8 cellular contexts compared by ENCODE assay signal in genomic region chr3:159804726-159805410, GRCh38. TPM values are rescaled to one million over a fixed set of nuclear protein-coding genes. Genes with fewer than 3 reads are reported as not detected.
DNase-seq lines count a peak whose midpoint lies in the region; ATAC-seq, FAIRE-seq and TF ChIP-seq lines count a peak whose summit lies in the region.

No MANE protein-coding gene starts in this region.

- no peaks in the 10 kb centered on the region for H3K9me3 ChIP-seq in A549
- no peaks in the 10 kb centered on the region for H3K9me3 ChIP-seq in HEK293 (ENCODE audit: control insufficient read depth, insufficient read depth, low read depth, low read length)
- no peaks in the 10 kb centered on the region for H3K9me3 ChIP-seq in HepG2 (ENCODE audit: low read length)

- no peaks in the 10 kb centered on the region for H3K27me3 ChIP-seq in HepG2 (ENCODE audit: control insufficient read depth in 1 of 2, insufficient read depth in 2 of 2, low read length in 2 of 2)

- 63% methylated on average over 5 of the region's 5 CpGs for WGBS in A549 (ENCODE audit: missing lambda C conversion rate)
- WGBS in HepG2 (ENCODE audit: low lambda C conversion rate), result 42% methylated on average over 5 of the region's 5 CpGs

- intact Hi-C loops in HepG2 (cut with micrococcal nuclease; ENCODE audit: unreplicated experiment), result loop anchor here (1.0 to 10.0 kb wide), 6 partner anchors 23 to 542 kb away; no protein-coding TSS in a partner anchor

- no peak overlapping the region for H3K4me2 ChIP-seq in A549
- H3K4me2 ChIP-seq in HepG2 (ENCODE audit: low read depth, low read length), result no peak overlapping the region

- DNase-seq in A549 (ENCODE audit: low read depth in 1 of 2, low spot score in 1 of 2) (peak; percentile 77 to 88), GM12865 (ENCODE audit: low read depth) (peak; percentile 76), M059J (ENCODE audit: low read depth) (peak; percentile 96), RKO (ENCODE audit: low spot score) (peak; percentile 83), choroid plexus epithelial cell (ENCODE audit: low read depth) (peak; percentile 97), HepG2 (ENCODE audit: low spot score) (peak; percentile 73), substantia nigra (lab: John Stamatoyannopoulos, UW) (peak in 42 of 49 donors; percentile 19 to 85 (median 62))

- H4K20me1 ChIP-seq in HepG2 (ENCODE audit: insufficient read depth, low read length), result no peaks in the 10 kb centered on the region

- no peak overlapping the region for H2AFZ ChIP-seq in HepG2 (ENCODE audit: low read length)

- H3K4me1 ChIP-seq in A549, result peaks cover 14% of the 10 kb centered on the region
- peaks cover 26% of the 10 kb centered on the region for H3K4me1 ChIP-seq in HEK293 (ENCODE audit: control insufficient read depth, insufficient read depth, low read length)
- peaks cover 7% of the 10 kb centered on the region; the same call in 1 of the 2 replicates for H3K4me1 ChIP-seq in HepG2 (ENCODE audit: insufficient read depth, low read length)

- no TSS peak for BruUV-seq in HepG2 (replicated peaks; lab: Mats Ljungman, UMichigan)

- H3K79me2 ChIP-seq in HepG2 (ENCODE audit: insufficient read depth, low read length), result no peaks in the 10 kb centered on the region

- FAIRE-seq in A549 (lab: Jason Lieb, UNC) (peak; percentile 70), HepG2 (lab: Jason Lieb, UNC) (peak; percentile 88)

- TF ChIP-seq CTCF in A549 (IDR thresholded peaks at IDR 0.05), result peak; percentile 96
- peak; percentile 92 for TF ChIP-seq CTCF in GM12865 (IDR thresholded peaks at IDR 0.05; ENCODE audit: insufficient read depth, low read depth, low read length, missing control alignments)
- peak; percentile 76 for TF ChIP-seq CTCF in HEK293 (tag by site-specific recombination; IDR thresholded peaks at IDR 0.05)
- TF ChIP-seq CTCF in choroid plexus epithelial cell (conservative IDR thresholded peaks at IDR 0.05; ENCODE audit: low read depth, low read length), result peak; percentile 99
- peak; percentile 94 for TF ChIP-seq CTCF in HepG2 (CRISPR knock-in tag; IDR thresholded peaks at IDR 0.05)

- TF ChIP-seq EP300 in A549 (IDR thresholded peaks at IDR 0.05) (no peak), HepG2 (IDR thresholded peaks at IDR 0.05; ENCODE audit: low read depth in 2 of 2, low read length in 2 of 2) (no peak), HepG2 (CRISPR knock-in tag; IDR thresholded peaks at IDR 0.05; ENCODE audit: borderline replicate concordance) (no peak)

- TF ChIP-seq POLR2A in A549 (IDR thresholded peaks at IDR 0.05; ENCODE audit: low read length) (no peak), HepG2 (IDR thresholded peaks at IDR 0.05; ENCODE audit: insufficient read depth in 1 of 2, low read depth in 2 of 2, low read length in 2 of 2) (no peak)

- CTCF ChIA-PET in A549 (lab: Yijun Ruan, JAX) (interaction anchor here (0.6 to 7.0 kb wide), 62 partner anchors 9 to 961 kb away, joined by 3 to 95 read pairs (median 5); partner anchors contain the start of gene IL12A), HEK293 (lab: Yijun Ruan, JAX) (interaction anchor here (0.6 to 3.0 kb wide), 39 partner anchors 10 to 541 kb away, joined by 3 to 12 read pairs (median 4); no protein-coding TSS in a partner anchor), HepG2 (lab: Yijun Ruan, JAX; ENCODE audit: low intra/inter-chr PET ratio, low total read pairs) (interaction anchor here (0.8 to 2.4 kb wide), 5 partner anchors 23 to 541 kb away, joined by 3 to 33 read pairs (median 14); no protein-coding TSS in a partner anchor)

- no peak overlapping the region for H3K9ac ChIP-seq in HepG2 (ENCODE audit: insufficient read depth, low read depth, low read length)

- ATAC-seq in A549 (peak; percentile 96 to 99), HepG2 (peak; percentile 99)

- H3K27ac ChIP-seq in A549 (peak overlapping the region in 1 of 2 experiments; percentile 57; a peak in 1 of 6 replicates), HEK293 (ENCODE audit: extremely low read depth, low read depth, low read length) (no peak overlapping the region), HepG2 (ENCODE audit: extremely low read length, insufficient read depth, low read length) (no peak overlapping the region), substantia nigra (ENCODE audit: low read depth, low read length, poor library complexity, severe bottlenecking) (peak overlapping the region; percentile 79)

- in situ Hi-C loops in HepG2 (cut with HindIII; ENCODE audit: extremely low pct_ligation_motif_present, low pct_unique_long_range_greater_than_20kb), result loop anchor here (5.0 kb wide), 2 partner anchors 188 to 538 kb away; no protein-coding TSS in a partner anchor

- TF ChIP-seq RAD21 in A549 (conservative IDR thresholded peaks at IDR 0.05 in 1 of 2, IDR thresholded peaks at IDR 0.05 in 1 of 2) (peak; percentile 98 to 99), HepG2 (CRISPR knock-in tag; IDR thresholded peaks at IDR 0.05) (peak; percentile 91)

- no peaks in the 10 kb centered on the region for H3K36me3 ChIP-seq in HEK293 (ENCODE audit: control insufficient read depth in 2 of 2, insufficient read depth in 1 of 2, low read length in 2 of 2)
- H3K36me3 ChIP-seq in HepG2 (replicated peaks in 1 of 2; ENCODE audit: control insufficient read depth in 1 of 2, insufficient read depth in 2 of 2, low read length in 2 of 2), result no peaks in the 10 kb centered on the region

- POLR2A ChIA-PET in A549 (lab: Yijun Ruan, JAX) (interaction anchor here (1.1 to 1.5 kb wide), 2 partner anchors 38 to 41 kb away, joined by 4 to 5 read pairs; no protein-coding TSS in a partner anchor), HEK293 (lab: Yijun Ruan, JAX) (interaction anchor here (1.7 to 2.0 kb wide), 2 partner anchors 39 to 41 kb away, joined by 6 to 7 read pairs; no protein-coding TSS in a partner anchor), HepG2 (lab: Yijun Ruan, JAX) (no interaction called here)

- H3K4me3 ChIP-seq in A549 (no peak overlapping the region), GM12865 (ENCODE audit: low read depth, low read length) (no peak overlapping the region), HEK293 (ENCODE audit: low read depth, low read length) (no peak overlapping the region), choroid plexus epithelial cell (ENCODE audit: low read depth, low read length) (no peak overlapping the region), HepG2 (replicated peaks in 1 of 3; ENCODE audit: insufficient read depth in 1 of 3, low read depth in 2 of 3, low read length in 3 of 3) (no peak overlapping the region)

TF ChIP-seq in A549, 52 proteins besides CTCF, POLR2A, EP300 and RAD21:
- TF ChIP-seq SMC3 (IDR thresholded peaks at IDR 0.05) (peak; percentile 97), HDAC2 (IDR thresholded peaks at IDR 0.05) (no peak), NR3C1 (IDR thresholded peaks at IDR 0.05) (no peak)

TF ChIP-seq in HEK293, 187 proteins besides CTCF, POLR2A, EP300 and RAD21 (continues in another document):
- TF ChIP-seq, protein P1, sequence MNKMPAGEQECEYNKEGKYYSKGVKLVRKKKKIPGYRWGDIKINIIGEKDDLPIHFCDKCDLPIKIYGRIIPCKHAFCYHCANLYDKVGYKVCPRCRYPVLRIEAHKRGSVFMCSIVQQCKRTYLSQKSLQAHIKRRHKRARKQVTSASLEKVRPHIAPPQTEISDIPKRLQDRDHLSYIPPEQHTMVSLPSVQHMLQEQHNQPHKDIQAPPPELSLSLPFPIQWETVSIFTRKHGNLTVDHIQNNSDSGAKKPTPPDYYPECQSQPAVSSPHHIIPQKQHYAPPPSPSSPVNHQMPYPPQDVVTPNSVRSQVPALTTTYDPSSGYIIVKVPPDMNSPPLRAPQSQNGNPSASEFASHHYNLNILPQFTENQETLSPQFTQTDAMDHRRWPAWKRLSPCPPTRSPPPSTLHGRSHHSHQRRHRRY (tag by site-specific recombination; IDR thresholded peaks at IDR 0.05), result no peak

TF ChIP-seq in HepG2, 621 proteins besides CTCF, POLR2A, EP300 and RAD21 (continues in another document):
- TF ChIP-seq SMARCE1 (IDR thresholded peaks at IDR 0.05; ENCODE audit: borderline replicate concordance) (no peak), ARID2 (CRISPR knock-in tag; IDR thresholded peaks at IDR 0.05; ENCODE audit: borderline replicate concordance) (no peak), ZNF614 (CRISPR knock-in tag; IDR thresholded peaks at IDR 0.05; ENCODE audit: borderline replicate concordance) (0 out of 2 replicates have a peak, but pooled peaks have one; percentile 35), TGIF2 (CRISPR knock-in tag; IDR thresholded peaks at IDR 0.05) (0 out of 2 replicates have a peak, but pooled peaks have one; percentile 29), KDM5A (IDR thresholded peaks at IDR 0.05; ENCODE audit: borderline replicate concordance, low read length) (no peak)

RNA-seq across cellular contexts. Expression of gene SCHIP1, which starts 34.8 kb away (rescaled TPM):
- polyA plus RNA-seq in A549 (2011; rRNA removed) (2.7 and 3.5 TPM in 2 replicates), A549 (2017; fragmentation: RNase III; extraction: RNeasy Plus Mini Kit Qiagen cat#74134 plus additional on column Dnase treatment) (2.0 to 3.6 TPM (median 2.6 TPM) in 3 replicates), HepG2 (2011; rRNA removed) (not detected in 2 replicates)
- 0.13 and 0.15 TPM in 2 replicates for polyA plus RNA-seq in A549 (2012; cell fraction: cytosol; rRNA removed)
- polyA plus RNA-seq in A549 (2012; cell fraction: nucleus; rRNA removed), result 1.3 TPM in 2 replicates
- polyA minus RNA-seq in A549 (2011; rRNA and poly(A)+ RNA removed), result 5.2 and 7.1 TPM in 2 replicates
- total RNA-seq in M059J (2014; rRNA removed; shearing (Covaris generic)), result 0.49 and 0.89 TPM in 2 replicates
- total RNA-seq in HepG2 (2016; rRNA removed; fragmentation: Illumina TruSeq; extraction: Trizol), result 0.07 TPM in 1 of 2 replicates, not detected in the other
- total RNA-seq in HepG2 (2016; cell fraction: cytosol; rRNA removed; fragmentation: Illumina TruSeq; extraction: Trizol; ENCODE audit: low read depth), result 0.09 TPM in 1 of 2 replicates, not detected in the other
- 0.13 TPM in 1 of 2 replicates, not detected in the other for total RNA-seq in HepG2 (2016; cell fraction: insoluble cytoplasmic fraction; rRNA removed; fragmentation: Illumina TruSeq; extraction: Trizol)
- total RNA-seq in HepG2 (2016; cell fraction: membrane; rRNA removed; fragmentation: Illumina TruSeq; extraction: Trizol), result 0.03 TPM in 1 of 2 replicates, not detected in the other
- 0.12 and 2.0 TPM in 2 replicates for total RNA-seq in HepG2 (2016; cell fraction: nucleus; rRNA removed; fragmentation: Illumina TruSeq; extraction: Trizol)
- not detected in 2 replicates for polyA plus RNA-seq in HepG2 (2011; cell fraction: cytosol; rRNA removed)
- polyA plus RNA-seq in HepG2 (2011; cell fraction: nucleus; rRNA removed), result 0.08 and 0.28 TPM in 2 replicates
- not detected in 2 replicates for polyA plus RNA-seq in HepG2 (2012)
- not detected in 2 replicates for polyA plus RNA-seq in HepG2 (2016; cell fraction: cytosol; fragmentation: Illumina TruSeq; extraction: Trizol; ENCODE audit: low read depth)
- 0.19 TPM in 1 of 2 replicates, not detected in the other for polyA plus RNA-seq in HepG2 (2016; cell fraction: insoluble cytoplasmic fraction; fragmentation: Illumina TruSeq; extraction: Trizol; ENCODE audit: low read depth)
- not detected in 2 replicates for polyA plus RNA-seq in HepG2 (2016; cell fraction: membrane; fragmentation: Illumina TruSeq; extraction: Trizol; ENCODE audit: low read depth)
- 0.18 and 0.56 TPM in 2 replicates for polyA plus RNA-seq in HepG2 (2016; cell fraction: nucleus; fragmentation: Illumina TruSeq; extraction: Trizol; ENCODE audit: insufficient read depth, low read depth)
- 5.2 TPM in 1 of 2 replicates, not detected in the other for polyA minus RNA-seq in HepG2 (2011; rRNA and poly(A)+ RNA removed; ENCODE audit: low replicate concordance)
- not detected in 2 replicates for polyA minus RNA-seq in HepG2 (2011; cell fraction: cytosol; rRNA and poly(A)+ RNA removed)
- polyA minus RNA-seq in HepG2 (2011; cell fraction: nucleus; rRNA and poly(A)+ RNA removed), result 0.13 and 0.25 TPM in 2 replicates
